In the genomic region with DNA sequence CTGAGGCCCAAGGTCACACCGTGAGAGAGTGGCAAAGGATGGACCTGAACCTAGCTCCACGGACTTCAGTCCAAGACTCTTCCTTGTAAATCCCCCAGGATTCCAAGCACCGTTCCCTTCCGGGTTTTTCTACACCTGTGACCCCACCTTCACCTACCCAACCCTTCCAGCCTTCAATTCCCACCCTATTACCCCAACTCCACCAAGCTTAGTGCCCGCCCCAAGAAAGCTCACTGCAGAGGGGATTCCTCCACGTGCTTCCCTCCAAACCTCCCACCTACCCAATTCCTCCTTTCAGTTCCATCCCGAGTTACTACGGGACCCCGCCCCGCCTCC, we compare ENCODE assay signal across 8 cellular contexts. TPM values are rescaled to one million over a fixed set of nuclear protein-coding genes. Genes with fewer than 3 reads are reported as not detected.
A peak's percentile ranks its signal among the peaks of the same experiment; 100 is the strongest.
DNase-seq lines count a peak whose midpoint lies in the region; ATAC-seq and TF ChIP-seq lines count a peak whose summit lies in the region.

No MANE protein-coding gene starts in this region.

- H3K9me3 ChIP-seq in thoracic aorta, result no peaks in the 10 kb centered on the region

- peaks cover 26% of the 10 kb centered on the region for H3K36me3 Mint-ChIP-seq in activated CD4-positive, alpha-beta T cell treated with anti-CD3 and anti-CD28 coated beads, Interleukin-2, amount 10 ng/mL, durations not matched to agents 7 days and 5 days (ENCODE audit: low read depth)

- no peaks in the 10 kb centered on the region for H3K9me3 Mint-ChIP-seq in activated CD4-positive, alpha-beta T cell treated with anti-CD3 and anti-CD28 coated beads, Interleukin-2, amount 10 ng/mL, durations not matched to agents 7 days and 5 days

- in situ Hi-C loops in astrocyte of the spinal cord (cut with HindIII; ENCODE audit: low sequenced_read_pairs), result no loop called here

- TF ChIP-seq CTCF in astrocyte of the spinal cord (IDR thresholded peaks at IDR 0.05; ENCODE audit: low read depth, low read length) (no peak), thoracic aorta (IDR thresholded peaks at IDR 0.05) (no peak)

- peaks cover 38% of the 10 kb centered on the region for H3K4me1 Mint-ChIP-seq in activated CD4-positive, alpha-beta T cell treated with anti-CD3 and anti-CD28 coated beads, Interleukin-2, amount 10 ng/mL, durations not matched to agents 7 days and 5 days

- CTCF ChIA-PET in activated CD4-positive, alpha-beta T cell treated with anti-CD3 and anti-CD28 coated beads, Interleukin-2, amount 10 ng/mL, durations not matched to agents 7 days and 5 days (lab: Charles Lee), result interaction anchor here (0.6 to 5.3 kb wide), 7 partner anchors 10 to 1718 kb away, joined by 3 to 21 read pairs (median 3); no protein-coding TSS in a partner anchor

- H3K27ac Mint-ChIP-seq in activated CD4-positive, alpha-beta T cell treated with anti-CD3 and anti-CD28 coated beads, Interleukin-2, amount 10 ng/mL, durations not matched to agents 7 days and 5 days, result peak overlapping the region; percentile 94

- H3K27me3 ChIP-seq in layer of hippocampus (ENCODE audit: control insufficient read depth, insufficient read depth, low read length) (no peaks in the 10 kb centered on the region), thoracic aorta (replicated peaks; ENCODE audit: insufficient read depth) (no peaks in the 10 kb centered on the region)

- POLR2A ChIA-PET in activated CD4-positive, alpha-beta T cell treated with anti-CD3 and anti-CD28 coated beads, Interleukin-2, amount 10 ng/mL, durations not matched to agents 7 days and 5 days (lab: Charles Lee), result interaction anchor here (0.6 kb wide), 1 partner anchor 239 kb away, joined by 7 read pairs; no protein-coding TSS in a partner anchor

- peaks cover 19 to 28% of the 10 kb centered on the region in 2 donors for H3K4me1 ChIP-seq in thoracic aorta (ENCODE audit: control insufficient read depth in 1 of 2, low read depth in 2 of 2)

- H3K27ac ChIP-seq in layer of hippocampus (ENCODE audit: low read depth, low read length) (peak overlapping the region; percentile 95), thoracic aorta (peak overlapping the region; percentile 58 to 70)

- peak overlapping the region; percentile 90 for H3K4me3 ChIP-seq in astrocyte of the spinal cord (ENCODE audit: low read depth, low read length)
- H3K4me3 ChIP-seq in thoracic aorta, result peak overlapping the region; percentile 83

- peak overlapping the region; percentile 97 for H3K4me3 Mint-ChIP-seq in activated CD4-positive, alpha-beta T cell treated with anti-CD3 and anti-CD28 coated beads, Interleukin-2, amount 10 ng/mL, durations not matched to agents 7 days and 5 days

- ATAC-seq in thoracic aorta (ENCODE audit: insufficient number of reproducible peaks, low FRiP score, low read depth) (no peak), HG02642 (IDR thresholded peaks at IDR 0.05; ENCODE audit: poor library complexity, unreplicated experiment) (no peak)

- DNase-seq in activated CD4-positive, alpha-beta T cell treated with anti-CD3 and anti-CD28 coated beads, Interleukin-2, amount 10 ng/mL, durations not matched to agents 7 days and 5 days, result no peak
- no peak for DNase-seq in activated CD4-positive, alpha-beta T cell treated with anti-CD3 and anti-CD28 coated beads, Interleukin-2, amount 50 U/mL, for 4 hours
- DNase-seq in NCI-H1105 (lab: John Stamatoyannopoulos, UW) (peak; percentile 74), astrocyte of the spinal cord (ENCODE audit: low read depth, low spot score) (peak; percentile 8), thoracic aorta (ENCODE audit: low spot score) (no peak)
- DNase-seq in activated CD4-positive, alpha-beta T cell treated with anti-CD3 and anti-CD28 coated beads for 4 hours, result no peak

- no peaks in the 10 kb centered on the region for H3K27me3 Mint-ChIP-seq in activated CD4-positive, alpha-beta T cell treated with anti-CD3 and anti-CD28 coated beads, Interleukin-2, amount 10 ng/mL, durations not matched to agents 7 days and 5 days

- H3K36me3 ChIP-seq in thoracic aorta, result peaks cover 10% of the 10 kb centered on the region

RNA-seq across cellular contexts. Expression of a gene that starts 0.5 kb away (rescaled TPM):
- 10 to 100 TPM; 68.0 to 68.1 TPM for total RNA-seq in activated CD4-positive, alpha-beta T cell treated with anti-CD3 and anti-CD28 coated beads, Interleukin-2, amount 10 ng/mL, durations not matched to agents 7 days and 5 days
- total RNA-seq in thoracic aorta, result 10 to 100 TPM; 57.8 to 72.7 TPM

RNA-seq across cellular contexts. Expression of a gene that starts 2.0 kb away (rescaled TPM):
- total RNA-seq in activated CD4-positive, alpha-beta T cell treated with anti-CD3 and anti-CD28 coated beads, Interleukin-2, amount 10 ng/mL, durations not matched to agents 7 days and 5 days, result 10 to 100 TPM; 11.6 to 14.4 TPM
- 1 to 10 TPM in 1 of 2 donors, under 1 TPM in 1; 0.56 to 5.0 TPM for total RNA-seq in thoracic aorta

RNA-seq across cellular contexts. Expression of a gene that starts 13.4 kb away (rescaled TPM):
- 10 to 100 TPM; 33.2 to 33.6 TPM for total RNA-seq in activated CD4-positive, alpha-beta T cell treated with anti-CD3 and anti-CD28 coated beads, Interleukin-2, amount 10 ng/mL, durations not matched to agents 7 days and 5 days
- total RNA-seq in thoracic aorta, result 10 to 100 TPM; 27.7 to 60.1 TPM

RNA-seq across cellular contexts. Expression of a gene that starts 17.0 kb away (rescaled TPM):
- under 1 TPM in 1 of 2 experiments, not detected in 1; 0.52 TPM for total RNA-seq in activated CD4-positive, alpha-beta T cell treated with anti-CD3 and anti-CD28 coated beads, Interleukin-2, amount 10 ng/mL, durations not matched to agents 7 days and 5 days
- not detected for total RNA-seq in thoracic aorta

RNA-seq across cellular contexts. Expression of a gene that starts 34.3 kb away (rescaled TPM):
- total RNA-seq in activated CD4-positive, alpha-beta T cell treated with anti-CD3 and anti-CD28 coated beads, Interleukin-2, amount 10 ng/mL, durations not matched to agents 7 days and 5 days, result 1 to 10 TPM; 6.2 to 7.3 TPM
- total RNA-seq in thoracic aorta, result 1 to 10 TPM in 1 of 2 donors, under 1 TPM in 1; 0.27 to 2.5 TPM

Comparison
In these comparisons a context has a peak if more than half of its experiments do, and no peak if none do; other contexts are left out.
1. DNase-seq: peak in NCI-H1105 (single experiment) and astrocyte of the spinal cord (single experiment); none in activated CD4-positive, alpha-beta T cell treated with anti-CD3 and anti-CD28 coated beads, Interleukin-2, amount 10 ng/mL, durations not matched to agents 7 days and 5 days (single experiment), activated CD4-positive, alpha-beta T cell treated with anti-CD3 and anti-CD28 coated beads, Interleukin-2, amount 50 U/mL, for 4 hours (0 of 2), thoracic aorta (single experiment) and activated CD4-positive, alpha-beta T cell treated with anti-CD3 and anti-CD28 coated beads for 4 hours (0 of 2).